In genomic region chr3:180534828-180535227, GRCh38 we compare ENCODE assay signal across 21 cellular contexts.
DNase-seq lines count a peak whose midpoint lies in the region; ATAC-seq and FAIRE-seq lines count a peak whose summit lies in the region.
"Had no signal": no experiment of that assay in that cellular context is flagged by ENCODE, and none has a peak within 500 bp of the region (broad histone marks: within the 10 kb centered on the region; RNA-seq: fewer than 3 reads in every experiment).

No MANE protein-coding gene starts in this region.

- intact Hi-C loops in head of caudate nucleus (cut with DNase I) = no loop called here
- intact Hi-C loops in left ventricle myocardium superior (cut with micrococcal nuclease) = no loop called here

- DNase-seq in A172 (ENCODE audit: low spot score) (peak; percentile 27), M059J (ENCODE audit: low read depth) (peak; percentile 42), head of caudate nucleus (no peak), left ventricle myocardium superior (no peak)
- DNase-seq: ACHN; BE2C; C1 segment of cervical spinal cord; CD4-positive, alpha-beta memory T cell; CD4-positive, CD25-positive, alpha-beta regulatory T cell; CD8-positive, alpha-beta memory T cell; COR-L47; DMS 273 treated with DMSO at 0.1 percent for 48 hours; DMS153; DMS53; DMS79; DND-41; GF-D8 had no signal

- FAIRE-seq in endometrium (lab: Jason Lieb, UNC) = peak; percentile 18
- FAIRE-seq: A204.1, G401.6, GM12891 had no signal

- ATAC-seq in left ventricle myocardium superior = no peak

Comparison
In these comparisons a context has a peak if more than half of its experiments do, and no peak if none do; other contexts are left out.
1. DNase-seq: peak in A172 (single experiment) and M059J (single experiment); none in head of caudate nucleus (0 of 42) and left ventricle myocardium superior (single experiment).